Comparison of ENCODE assay signal across 25 cellular contexts in the genomic region with DNA sequence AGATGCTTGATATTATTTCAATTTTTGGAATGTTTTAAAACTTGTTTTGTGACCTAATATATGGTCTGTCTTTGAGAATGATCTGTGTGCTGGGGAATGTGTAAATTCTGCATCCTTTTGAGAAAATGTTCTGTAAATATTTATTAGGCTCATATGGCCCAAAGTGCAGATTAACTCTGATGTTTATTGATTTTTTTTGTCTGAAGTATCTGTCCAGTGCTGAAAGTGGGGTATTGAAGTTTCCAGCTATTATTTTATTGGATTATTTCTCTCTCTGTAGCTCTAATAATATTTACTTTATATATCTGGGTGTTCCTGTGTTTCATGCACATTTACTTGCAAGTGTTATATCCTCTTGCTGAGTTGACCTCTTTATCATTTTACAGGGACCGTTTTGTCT.
"Had no signal": no experiment of that assay in that cellular context is flagged by ENCODE, and none has a peak within 500 bp of the region (broad histone marks: within the 10 kb centered on the region; RNA-seq: fewer than 3 reads in every experiment).

No MANE protein-coding gene starts in this region.

- H3K9me3 ChIP-seq: colonic mucosa, esophagus squamous epithelium, gastroesophageal sphincter had no signal

- H3K27ac ChIP-seq: colonic mucosa, epithelial cell of prostate, esophagus squamous epithelium, gastroesophageal sphincter, heart left ventricle, hepatocyte, left ventricle myocardium inferior, lower lobe of right lung had no signal

- H3K36me3 ChIP-seq: colonic mucosa, esophagus squamous epithelium, gastroesophageal sphincter, heart left ventricle, left ventricle myocardium inferior, lower lobe of right lung had no signal

- DNase-seq: colonic mucosa; cortex of kidney; effector CD8-positive, alpha-beta T cell; effector memory CD8-positive, alpha-beta T cell; endodermal cell; erythroblast; esophagus squamous epithelium; foreskin fibroblast; heart left ventricle; hypothalamus; immature natural killer cell; islet precursor cell; kidney; kidney glomerular epithelial cell; left colon; left ventricle myocardium inferior; lower lobe of right lung; mesenchymal stem cell; mucosa of descending colon had no signal

- H3K4me2 ChIP-seq: hepatocyte had no signal

- ATAC-seq: effector memory CD8-positive, alpha-beta T cell; esophagus mucosa; gastroesophageal sphincter; heart left ventricle; left colon; left lobe of liver; lower lobe of right lung; mucosa of descending colon had no signal

- H2AFZ ChIP-seq: hepatocyte had no signal

- H3K79me2 ChIP-seq: hepatocyte had no signal

- H3K4me3 ChIP-seq: colonic mucosa, esophagus squamous epithelium, gastroesophageal sphincter, heart left ventricle, hepatocyte, left ventricle myocardium inferior, lower lobe of right lung, mucosa of descending colon had no signal

- H3K4me1 ChIP-seq: colonic mucosa, esophagus squamous epithelium, gastroesophageal sphincter, heart left ventricle, left ventricle myocardium inferior, lower lobe of right lung had no signal

- H3K27me3 ChIP-seq: colonic mucosa, esophagus squamous epithelium, gastroesophageal sphincter, heart left ventricle, hepatocyte had no signal

- FAIRE-seq: endometrium had no signal
